17 cellular contexts compared by ENCODE assay signal in the genomic region with DNA sequence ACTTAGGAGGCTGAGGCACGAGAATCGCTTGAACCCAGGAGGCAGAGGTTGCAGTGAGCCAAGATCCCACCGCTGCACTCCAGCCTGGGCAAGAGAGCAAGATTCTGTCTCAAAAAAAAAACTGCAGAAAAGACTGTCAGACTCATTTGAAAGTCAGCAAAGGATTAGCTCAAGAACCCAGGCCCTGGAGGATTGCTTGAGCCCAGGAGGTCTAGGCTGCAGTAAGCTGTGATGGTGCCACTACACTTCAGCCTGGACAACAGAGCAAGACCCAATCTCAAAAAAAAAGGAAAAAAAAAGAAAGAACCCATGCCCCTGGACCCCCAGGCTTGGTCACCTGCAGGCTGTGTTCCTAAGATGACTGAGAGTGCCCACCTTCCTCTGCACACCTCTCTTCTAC. TPM values are rescaled to one million over a fixed set of nuclear protein-coding genes. Genes with fewer than 3 reads are reported as not detected.
DNase-seq lines count a peak whose midpoint lies in the region; ATAC-seq, FAIRE-seq and TF ChIP-seq lines count a peak whose summit lies in the region.
"Had no signal": no experiment of that assay in that cellular context is flagged by ENCODE, and none has a peak within 500 bp of the region (broad histone marks: within the 10 kb centered on the region; RNA-seq: fewer than 3 reads in every experiment).

No MANE protein-coding gene starts in this region.

- BruUV-seq in Calu3 (replicated peaks; lab: Mats Ljungman, UMichigan), result no TSS peak
- BruUV-seq in K562 (replicated peaks; lab: Mats Ljungman, UMichigan), result no TSS peak

- DNase-seq in Calu3 (no peak), K562 (ENCODE audit: extremely low read depth in 1 of 4, low spot score in 3 of 4) (no peak), foreskin melanocyte (no peak), Right ventricle myocardium superior (no peak)
- DNase-seq: Caco-2; CD8-positive, alpha-beta memory T cell; DMS53; GF-D8; GOT3; H9; HFFc6; KG1 had no signal

- no peak for ATAC-seq in K562
- ATAC-seq in Right ventricle myocardium superior (ENCODE audit: poor library complexity), result no peak

- H3K9me1 ChIP-seq in K562 (ENCODE audit: control insufficient read depth, insufficient read depth, low read length), result no peaks in the 10 kb centered on the region

- H3K4me1 ChIP-seq in HEK293 (ENCODE audit: control insufficient read depth, insufficient read depth, low read length) (peaks cover 7% of the 10 kb centered on the region), K562 (replicated peaks in 1 of 2; ENCODE audit: control insufficient read depth in 2 of 2, insufficient read depth in 2 of 2, low read length in 2 of 2) (peaks cover 0 to 11% of the 10 kb centered on the region in 2 experiments; a peak in 2 of 5 replicates)

- no peak for TF ChIP-seq POLR2A in K562 (conservative IDR thresholded peaks at IDR 0.05)

- H3K9me3 ChIP-seq in HEK293 (ENCODE audit: control insufficient read depth, insufficient read depth, low read depth, low read length), result no peaks in the 10 kb centered on the region
- H3K9me3 ChIP-seq in K562 (replicated peaks; ENCODE audit: control insufficient read depth, insufficient read depth, low read depth, low read length), result no peaks in the 10 kb centered on the region
- H3K9me3 ChIP-seq: Caco-2 had no signal

- no peak for FAIRE-seq in K562 (lab: Jason Lieb, UNC)

- no peaks in the 10 kb centered on the region for H4K20me1 ChIP-seq in K562 (replicated peaks; ENCODE audit: control insufficient read depth, insufficient read depth, low read length)

- POLR2A ChIA-PET in HEK293 (lab: Yijun Ruan, JAX) (no interaction called here), K562 (lab: Yijun Ruan, JAX) (interaction anchor here (0.6 kb wide), 1 partner anchor 19 kb away, joined by 8 read pairs; no protein-coding TSS in a partner anchor)

- in situ Hi-C loops in K562 (cut with MboI), result no loop called here

- H3K9ac ChIP-seq in K562 (ENCODE audit: insufficient read depth in 1 of 2, low read depth in 2 of 2, low read length in 2 of 2), result no peak overlapping the region

- TF ChIP-seq CTCF in Calu3 (IDR thresholded peaks at IDR 0.05; ENCODE audit: unreplicated experiment) (no peak), HEK293 (tag by site-specific recombination; IDR thresholded peaks at IDR 0.05) (no peak), K562 (IDR thresholded peaks at IDR 0.05 in 2 of 3, conservative IDR thresholded peaks at IDR 0.05 in 1 of 3; ENCODE audit: insufficient read depth in 2 of 3, low read depth in 1 of 3, low read length in 3 of 3) (no peak)

- peak overlapping the region; percentile 76 for H3K27ac Mint-ChIP-seq in Calu3 (ENCODE audit: unreplicated experiment)
- H3K27ac Mint-ChIP-seq: CD14-positive monocyte; CD8-positive, alpha-beta memory T cell; H9; HFFc6 had no signal

- no peak for TF ChIP-seq RAD21 in K562 (CRISPR knock-in tag; conservative IDR thresholded peaks at IDR 0.05 in 1 of 2, IDR thresholded peaks at IDR 0.05 in 1 of 2)

- H3K27me3 ChIP-seq in K562 (ENCODE audit: control insufficient read depth in 2 of 2, insufficient read depth in 2 of 2, low read length in 2 of 2), result peaks cover 0 to 45% of the 10 kb centered on the region in 2 experiments; a peak in 3 of 5 replicates

- H3K79me2 ChIP-seq in K562 (ENCODE audit: control insufficient read depth, insufficient read depth, low read length), result no peaks in the 10 kb centered on the region

- 29% methylated on average over 3 of the region's 3 CpGs for WGBS in K562 (ENCODE audit: insufficient coverage, low coverage, missing lambda C conversion rate)

- H3K27ac ChIP-seq in HEK293 (ENCODE audit: extremely low read depth, low read depth, low read length), result no peak overlapping the region
- H3K27ac ChIP-seq in K562 (ENCODE audit: extremely low read depth, low read depth, low read length), result no peak overlapping the region
- H3K27ac ChIP-seq: HL-60 had no signal

- no peaks in the 10 kb centered on the region for H3K27me3 Mint-ChIP-seq in Calu3 (ENCODE audit: unreplicated experiment)
- H3K27me3 Mint-ChIP-seq: CD8-positive, alpha-beta memory T cell had no signal

- no peak overlapping the region for H3K4me3 Mint-ChIP-seq in Calu3 (ENCODE audit: low read depth, unreplicated experiment)
- H3K4me3 Mint-ChIP-seq: CD14-positive monocyte; CD8-positive, alpha-beta memory T cell; H9; HFFc6 had no signal

- peaks cover 52% of the 10 kb centered on the region for H3K4me1 Mint-ChIP-seq in Calu3 (ENCODE audit: low read depth, unreplicated experiment)
- H3K4me1 Mint-ChIP-seq: CD14-positive monocyte had no signal

- TF ChIP-seq EP300 in K562 (IDR thresholded peaks at IDR 0.05; ENCODE audit: low read length), result no peak

- CTCF ChIA-PET in Calu3 (lab: Charles Lee), result no interaction called here
- CTCF ChIA-PET in HEK293 (lab: Yijun Ruan, JAX), result interaction anchor here (0.7 kb wide), 1 partner anchor 149 kb away, joined by 3 read pairs; no protein-coding TSS in a partner anchor
- CTCF ChIA-PET in K562 (lab: Yijun Ruan, JAX; ENCODE audit: low intra/inter-chr PET ratio), result no interaction called here

- H3K4me3 ChIP-seq in HEK293 (ENCODE audit: low read depth, low read length) (no peak overlapping the region), K562 (no peak overlapping the region)

- H3K9me3 Mint-ChIP-seq in Calu3 (ENCODE audit: low read depth, unreplicated experiment), result no peaks in the 10 kb centered on the region
- H3K9me3 Mint-ChIP-seq: CD8-positive, alpha-beta memory T cell; H9 had no signal

- no peak overlapping the region for H2AFZ ChIP-seq in K562 (ENCODE audit: low read depth, low read length)

- peaks cover 23% of the 10 kb centered on the region for H3K36me3 Mint-ChIP-seq in Calu3 (ENCODE audit: insufficient read depth, unreplicated experiment)
- H3K36me3 Mint-ChIP-seq: CD14-positive monocyte had no signal

- no peak overlapping the region for H3K4me2 ChIP-seq in K562 (ENCODE audit: insufficient read depth, low read length)

- H3K36me3 ChIP-seq in HEK293 (ENCODE audit: control insufficient read depth in 2 of 2, insufficient read depth in 1 of 2, low read length in 2 of 2) (no peaks in the 10 kb centered on the region), K562 (ENCODE audit: control insufficient read depth, insufficient read depth, low read length) (no peaks in the 10 kb centered on the region)

- intact Hi-C loops in Calu3 (cut with micrococcal nuclease; ENCODE audit: unreplicated experiment), result no loop called here
- intact Hi-C loops in K562 (cut with micrococcal nuclease), result no loop called here
- intact Hi-C loops in Right ventricle myocardium superior (cut with DNase I), result no loop called here

RNA-seq across cellular contexts. Expression of a gene that starts 16.2 kb away (rescaled TPM):
- total RNA-seq in Calu3 (2022), result 202 and 260 TPM in 2 replicates
- 0.35 and 2.6 TPM in 2 replicates for total RNA-seq in K562 (2011; cell fraction: chromatin; rRNA removed; ENCODE audit: low replicate concordance)
- 0.39 and 0.50 TPM in 2 replicates for total RNA-seq in K562 (2011; cell fraction: nucleolus; rRNA removed)
- total RNA-seq in K562 (2011; cell fraction: nucleoplasm; rRNA removed), result 0.29 and 0.38 TPM in 2 replicates
- total RNA-seq in K562 (2014; rRNA removed), result 0.04 and 0.05 TPM in 2 replicates
- total RNA-seq in K562 (2014; rRNA removed; fragmentation: Illumina TruSeq; extraction: Trizol), result 0.03 TPM in 1 of 2 replicates, not detected in the other
- total RNA-seq in K562 (2015; rRNA removed; fragmentation: Illumina TruSeq; extraction: Trizol), result 0.11 and 0.34 TPM in 2 replicates
- total RNA-seq in K562 (2021), result 0.31 TPM in 2 replicates
- polyA plus RNA-seq in K562 (2011; rRNA removed), result 0.16 and 0.39 TPM in 2 replicates
- 0.09 and 0.72 TPM in 2 replicates for polyA plus RNA-seq in K562 (2011; cell fraction: cytosol; rRNA removed)
- polyA plus RNA-seq in K562 (2011; cell fraction: nucleus; rRNA removed), result 0.53 and 7.0 TPM in 2 replicates
- 0.06 and 0.08 TPM in 2 replicates for polyA plus RNA-seq in K562 (2012)
- 0.04 and 0.09 TPM in 2 replicates for polyA plus RNA-seq in K562 (2014; fragmentation: Illumina TruSeq; extraction: Trizol)
- not detected for polyA plus RNA-seq in K562 (2014; fragmentation: Nextera tagmentation; extraction: Ambion mirVana)
- polyA plus RNA-seq in K562 (2014; rRNA removed), result 0.03 and 0.25 TPM in 2 replicates
- 0.14 TPM in 1 of 2 replicates, not detected in the other for polyA minus RNA-seq in K562 (2011; rRNA and poly(A)+ RNA removed)
- polyA minus RNA-seq in K562 (2011; cell fraction: cytosol; rRNA and poly(A)+ RNA removed), result 0.27 and 0.29 TPM in 2 replicates
- polyA minus RNA-seq in K562 (2011; cell fraction: nucleus; rRNA and poly(A)+ RNA removed), result 0.27 and 0.33 TPM in 2 replicates
- total RNA-seq in Right ventricle myocardium superior, result 0.54 TPM
- polyA plus RNA-seq: CD14-positive monocyte; CD8-positive, alpha-beta memory T cell had no signal

RNA-seq across cellular contexts. Expression of a gene that starts 36.3 kb away (rescaled TPM):
- total RNA-seq in Calu3 (2022), result not detected in 2 replicates
- 1.8 and 2.3 TPM in 2 replicates for total RNA-seq in K562 (2011; cell fraction: chromatin; rRNA removed; ENCODE audit: low replicate concordance)
- 1.0 and 1.2 TPM in 2 replicates for total RNA-seq in K562 (2011; cell fraction: nucleolus; rRNA removed)
- 0.73 and 1.8 TPM in 2 replicates for total RNA-seq in K562 (2011; cell fraction: nucleoplasm; rRNA removed)
- total RNA-seq in K562 (2014; rRNA removed), result not detected in 2 replicates
- total RNA-seq in K562 (2014; rRNA removed; fragmentation: Illumina TruSeq; extraction: Trizol), result not detected in 2 replicates
- not detected in 2 replicates for total RNA-seq in K562 (2015; rRNA removed; fragmentation: Illumina TruSeq; extraction: Trizol)
- not detected in 2 replicates for total RNA-seq in K562 (2021)
- 0.08 and 0.22 TPM in 2 replicates for polyA plus RNA-seq in K562 (2011; rRNA removed)
- polyA plus RNA-seq in K562 (2011; cell fraction: cytosol; rRNA removed), result 0.04 and 0.06 TPM in 2 replicates
- 0.24 and 1.6 TPM in 2 replicates for polyA plus RNA-seq in K562 (2011; cell fraction: nucleus; rRNA removed)
- not detected in 2 replicates for polyA plus RNA-seq in K562 (2012)
- not detected in 2 replicates for polyA plus RNA-seq in K562 (2014; fragmentation: Illumina TruSeq; extraction: Trizol)
- not detected for polyA plus RNA-seq in K562 (2014; fragmentation: Nextera tagmentation; extraction: Ambion mirVana)
- polyA plus RNA-seq in K562 (2014; rRNA removed), result not detected in 2 replicates
- not detected in 2 replicates for polyA minus RNA-seq in K562 (2011; rRNA and poly(A)+ RNA removed)
- polyA minus RNA-seq in K562 (2011; cell fraction: cytosol; rRNA and poly(A)+ RNA removed), result not detected in 2 replicates
- polyA minus RNA-seq in K562 (2011; cell fraction: nucleus; rRNA and poly(A)+ RNA removed), result 0.13 TPM in 1 of 2 replicates, not detected in the other
- total RNA-seq in Right ventricle myocardium superior, result 0.11 TPM
- total RNA-seq: A673, Caco-2, H9, HFFc6 had no signal
- polyA plus RNA-seq: BJ had no signal

RNA-seq across cellular contexts. Expression of a gene that starts 59.0 kb away (rescaled TPM):
- total RNA-seq in Calu3 (2022) (12.0 and 14.2 TPM in 2 replicates), K562 (2014; rRNA removed) (1.2 and 1.3 TPM in 2 replicates), K562 (2014; rRNA removed; fragmentation: Illumina TruSeq; extraction: Trizol) (0.47 TPM in 1 of 2 replicates, not detected in the other), K562 (2015; rRNA removed; fragmentation: Illumina TruSeq; extraction: Trizol) (0.72 and 1.1 TPM in 2 replicates), K562 (2021) (2.6 and 3.1 TPM in 2 replicates), Right ventricle myocardium superior (5.3 TPM)
- 2.1 and 7.3 TPM in 2 replicates for total RNA-seq in K562 (2011; cell fraction: chromatin; rRNA removed; ENCODE audit: low replicate concordance)
- total RNA-seq in K562 (2011; cell fraction: nucleolus; rRNA removed), result 5.5 and 6.8 TPM in 2 replicates
- 2.4 and 4.0 TPM in 2 replicates for total RNA-seq in K562 (2011; cell fraction: nucleoplasm; rRNA removed)
- polyA plus RNA-seq in K562 (2011; rRNA removed) (2.5 and 3.2 TPM in 2 replicates), K562 (2014; fragmentation: Illumina TruSeq; extraction: Trizol) (0.96 and 0.98 TPM in 2 replicates), K562 (2014; fragmentation: Nextera tagmentation; extraction: Ambion mirVana) (under 1 TPM; 0.35 to 0.56 TPM), K562 (2014; rRNA removed) (1.3 and 1.9 TPM in 2 replicates)
- 3.5 and 7.9 TPM in 2 replicates for polyA plus RNA-seq in K562 (2011; cell fraction: cytosol; rRNA removed)
- 10.1 and 12.6 TPM in 2 replicates for polyA plus RNA-seq in K562 (2011; cell fraction: nucleus; rRNA removed)
- polyA plus RNA-seq in K562 (2012), result 2.1 and 2.2 TPM in 2 replicates
- 0.49 and 0.90 TPM in 2 replicates for polyA minus RNA-seq in K562 (2011; rRNA and poly(A)+ RNA removed)
- 2.3 TPM in 1 of 2 replicates, not detected in the other for polyA minus RNA-seq in K562 (2011; cell fraction: cytosol; rRNA and poly(A)+ RNA removed)
- polyA minus RNA-seq in K562 (2011; cell fraction: nucleus; rRNA and poly(A)+ RNA removed), result 2.6 and 4.6 TPM in 2 replicates

Comparison
In these comparisons a context has a peak if more than half of its experiments do, and no peak if none do; other contexts are left out.
1. RNA of a gene that starts 16.2 kb away (total RNA-seq): 202 to 260 TPM in Calu3; 0.54 TPM in Right ventricle myocardium superior (single experiment) and 0.03 to 2.6 TPM in K562; every median in the first group is over 10 times any median in the second.